8 cellular contexts compared by ENCODE assay signal in genomic region chr16:31073823-31074072, GRCh38. TPM values are rescaled to one million over a fixed set of nuclear protein-coding genes. Genes with fewer than 3 reads are reported as not detected.
A peak's percentile ranks its signal among the peaks of the same experiment; 100 is the strongest.
DNase-seq lines count a peak whose midpoint lies in the region; ATAC-seq and TF ChIP-seq lines count a peak whose summit lies in the region.

No MANE protein-coding gene starts in this region.

- H3K27ac Mint-ChIP-seq in naive thymus-derived CD4-positive, alpha-beta T cell: peak overlapping the region; percentile 92 to 98 (median 97)

- peaks cover 0 to 1% (median 0%) of the 10 kb centered on the region in 11 donors for H3K9me3 Mint-ChIP-seq in naive thymus-derived CD4-positive, alpha-beta T cell

- H3K4me1 Mint-ChIP-seq in naive thymus-derived CD4-positive, alpha-beta T cell: peaks cover 29 to 53% (median 40%) of the 10 kb centered on the region in 7 donors

- POLR2A ChIA-PET in naive thymus-derived CD4-positive, alpha-beta T cell (lab: Charles Lee): interaction anchor here (0.6 to 3.9 kb wide), 34 partner anchors 9 to 799 kb away, joined by 3 to 49 read pairs (median 5); partner anchors contain the start of genes ARMC5, FBRS, FUS and KAT8

- no peaks in the 10 kb centered on the region for H3K27me3 Mint-ChIP-seq in naive thymus-derived CD4-positive, alpha-beta T cell

- CTCF ChIA-PET in naive thymus-derived CD4-positive, alpha-beta T cell (lab: Charles Lee): interaction anchor here (0.6 to 1.9 kb wide), 4 partner anchors 44 to 784 kb away, joined by 3 to 10 read pairs (median 4); partner anchors contain the start of gene KAT8

- intact Hi-C loops in breast epithelium (cut with DNase I; ENCODE audit: low total_unique reads): no loop called here
- intact Hi-C loops in naive thymus-derived CD4-positive, alpha-beta T cell (cut with micrococcal nuclease): loop anchor here (1.0 to 5.0 kb wide), 23 partner anchors 21 to 800 kb away; partner anchors contain the start of genes ARMC5 (in 2 of the 2), BCKDK (in 2 of the 2), FUS (in 2 of the 2) and KAT8 (in 2 of the 2)

- H3K27me3 ChIP-seq in breast epithelium: no peaks in the 10 kb centered on the region
- H3K27me3 ChIP-seq in naive thymus-derived CD4-positive, alpha-beta T cell (ENCODE audit: control insufficient read depth in 2 of 2, insufficient read depth in 2 of 2, low read length in 2 of 2): no peaks in the 10 kb centered on the region

- no peak for TF ChIP-seq POLR2A in breast epithelium (IDR thresholded peaks at IDR 0.05)

- peaks cover 0 to 21% (median 7%) of the 10 kb centered on the region in 5 donors for H3K36me3 Mint-ChIP-seq in naive thymus-derived CD4-positive, alpha-beta T cell

- peak overlapping the region; percentile 85 to 99 (median 91) for H3K4me3 Mint-ChIP-seq in naive thymus-derived CD4-positive, alpha-beta T cell

- peak; percentile 5 for ATAC-seq in HG03558 (IDR thresholded peaks at IDR 0.05; ENCODE audit: extremely low read depth, unreplicated experiment)
- ATAC-seq in naive thymus-derived CD4-positive, alpha-beta T cell: no peak
- no peak for ATAC-seq in left lobe of liver
- no peak for ATAC-seq in HG03457 (IDR thresholded peaks at IDR 0.05; ENCODE audit: unreplicated experiment)
- ATAC-seq in GM18873 (IDR thresholded peaks at IDR 0.05; ENCODE audit: low FRiP score, unreplicated experiment): no peak

- H3K4me1 ChIP-seq in breast epithelium: no peaks in the 10 kb centered on the region
- H3K4me1 ChIP-seq in naive thymus-derived CD4-positive, alpha-beta T cell (ENCODE audit: control insufficient read depth in 2 of 2, insufficient read depth in 2 of 2, low read length in 2 of 2): peaks cover 9 to 18% of the 10 kb centered on the region in 2 donors

- no peaks in the 10 kb centered on the region for H3K36me3 ChIP-seq in breast epithelium
- peaks cover 0 to 34% (median 15%) of the 10 kb centered on the region in 3 experiments for H3K36me3 ChIP-seq in naive thymus-derived CD4-positive, alpha-beta T cell (ENCODE audit: control insufficient read depth in 2 of 3, insufficient read depth in 3 of 3, low read length in 3 of 3)

- H3K4me3 ChIP-seq in breast epithelium: peak overlapping the region; percentile 93 to 98 (median 97)
- peak overlapping the region; percentile 89 for H3K4me3 ChIP-seq in naive thymus-derived CD4-positive, alpha-beta T cell (ENCODE audit: low read length)

- TF ChIP-seq CTCF in breast epithelium (IDR thresholded peaks at IDR 0.05): no peak

- DNase-seq in CMK (ENCODE audit: low read depth) (peak; percentile 80), breast epithelium (ENCODE audit: low spot score in 2 of 2) (no peak), left lobe of liver (ENCODE audit: low spot score) (no peak), NCI-H146 (lab: John Stamatoyannopoulos, UW) (no peak)
- peak in 1 of 9 donors; percentile 82 for DNase-seq in naive thymus-derived CD4-positive, alpha-beta T cell

- H3K9me3 ChIP-seq in breast epithelium: no peaks in the 10 kb centered on the region
- no peaks in the 10 kb centered on the region for H3K9me3 ChIP-seq in naive thymus-derived CD4-positive, alpha-beta T cell (ENCODE audit: control insufficient read depth in 2 of 3, low read length in 3 of 3)

- H3K27ac ChIP-seq in breast epithelium: peak overlapping the region; percentile 94 to 96
- peak overlapping the region; percentile 91 for H3K27ac ChIP-seq in naive thymus-derived CD4-positive, alpha-beta T cell (ENCODE audit: low read depth, low read length)

RNA-seq across cellular contexts. Expression of gene ZNF668, which starts 0.3 kb away (rescaled TPM):
- 1 to 10 TPM; 6.7 to 8.9 (median 8.8) TPM for total RNA-seq in breast epithelium
- 10 to 100 TPM; 10.7 to 15.2 (median 12.6) TPM for total RNA-seq in naive thymus-derived CD4-positive, alpha-beta T cell
- 10 to 100 TPM in 1 of 2 donors, 1 to 10 TPM in 1; 6.1 to 14.0 TPM for polyA plus RNA-seq in naive thymus-derived CD4-positive, alpha-beta T cell
- 3.6 TPM for total RNA-seq in left lobe of liver

RNA-seq across cellular contexts. Expression of gene ZNF646, which starts 0.5 kb away (rescaled TPM):
- total RNA-seq in breast epithelium (10 to 100 TPM; 12.5 to 17.3 (median 13.1) TPM), left lobe of liver (6.7 TPM)
- total RNA-seq in naive thymus-derived CD4-positive, alpha-beta T cell: 10 to 100 TPM; 22.2 to 49.1 (median 30.4) TPM
- polyA plus RNA-seq in naive thymus-derived CD4-positive, alpha-beta T cell: 10 to 100 TPM in 1 of 2 donors, 1 to 10 TPM in 1; 3.9 to 13.3 TPM

RNA-seq across cellular contexts. Expression of gene PRSS53, which starts 15.0 kb away (rescaled TPM):
- total RNA-seq in breast epithelium (1 to 10 TPM; 1.3 to 2.0 (median 1.3) TPM), left lobe of liver (4.4 TPM)
- 1 to 10 TPM; 5.2 to 7.2 (median 7.1) TPM for total RNA-seq in naive thymus-derived CD4-positive, alpha-beta T cell
- polyA plus RNA-seq in naive thymus-derived CD4-positive, alpha-beta T cell: 1 to 10 TPM in 1 of 2 donors, under 1 TPM in 1; 0.46 to 1.6 TPM

RNA-seq across cellular contexts. Expression of gene VKORC1, which starts 20.8 kb away (rescaled TPM):
- total RNA-seq in breast epithelium (100 to 1,000 TPM in 1 of 3 donors, 10 to 100 TPM in 2; 82.6 to 143 (median 86.3) TPM), left lobe of liver (101 TPM)
- total RNA-seq in naive thymus-derived CD4-positive, alpha-beta T cell: 10 to 100 TPM; 29.5 to 69.3 (median 35.6) TPM
- 10 to 100 TPM; 82.3 to 93.0 TPM for polyA plus RNA-seq in naive thymus-derived CD4-positive, alpha-beta T cell

RNA-seq across cellular contexts. Expression of gene BCKDK, which starts 34.4 kb away (rescaled TPM):
- 10 to 100 TPM; 31.8 to 33.6 (median 33.5) TPM for total RNA-seq in breast epithelium
- 10 to 100 TPM; 10.3 to 30.8 (median 20.8) TPM for total RNA-seq in naive thymus-derived CD4-positive, alpha-beta T cell
- polyA plus RNA-seq in naive thymus-derived CD4-positive, alpha-beta T cell: 10 to 100 TPM; 21.0 to 36.0 TPM
- total RNA-seq in left lobe of liver: 42.7 TPM
